8 cellular contexts compared by ENCODE assay signal in genomic region chr7:100428199-100428966, GRCh38. TPM values are rescaled to one million over a fixed set of nuclear protein-coding genes. Genes with fewer than 3 reads are reported as not detected.
DNase-seq lines count a peak whose midpoint lies in the region; ATAC-seq and TF ChIP-seq lines count a peak whose summit lies in the region.

Gene ZCWPW1, minus strand, starts transcription at chr7:100428703. Its CDS starts 8,054 bp downstream, at chr7:100420649.

- no peaks in the 10 kb centered on the region for H3K27me3 ChIP-seq in AG04450 (ENCODE audit: control insufficient read depth, insufficient read depth, low read length)

- TF ChIP-seq CTCF in AG04450 (IDR thresholded peaks at IDR 0.05; ENCODE audit: low read depth, low read length): 0 out of 2 replicates have a peak, but pooled peaks have one; percentile 9

- CTCF ChIA-PET in AG04450 (lab: Charles Lee): interaction anchor here (0.9 to 1.5 kb wide), 4 partner anchors 20 to 41 kb away, joined by 3 to 4 read pairs (median 4); no protein-coding TSS in a partner anchor

- H3K9me3 ChIP-seq in AG04450 (ENCODE audit: control insufficient read depth, insufficient read depth, low read length): peaks cover 5% of the 10 kb centered on the region; the same call in 1 of the 2 replicates

- peak; percentile 100 for TF ChIP-seq POLR2A in GM18951 (IDR thresholded peaks at IDR 0.05; ENCODE audit: extremely low read depth, insufficient read depth, insufficient read length)

- H3K27ac ChIP-seq in AG04450 (ENCODE audit: low read depth, low read length): peak within 1 kb of the TSS; percentile 100

- ATAC-seq in HG03175 (IDR thresholded peaks at IDR 0.05; ENCODE audit: unreplicated experiment): peak; percentile 39

- DNase-seq in AG04450 (ENCODE audit: low read depth, low spot score) (peak; percentile 95), NCI-H226 (peak; percentile 94), inferior parietal cortex (ENCODE audit: extremely low spot score) (peak; percentile 97), smooth muscle cell of the brain vasculature (ENCODE audit: low read depth, low spot score) (peak; percentile 96)
- peak; percentile 94 to 98 (median 94) for DNase-seq in activated CD4-positive, CD25-positive, alpha-beta regulatory T cell (lab: John Stamatoyannopoulos, UW)
- DNase-seq in central memory CD4-positive, alpha-beta T cell: peak; percentile 97

- peak within 1 kb of the TSS; percentile 86 for H3K4me3 ChIP-seq in AG04450 (ENCODE audit: low read depth, low read length)

- in situ Hi-C loops in GM18951 (cut with MboI; ENCODE audit: low sequenced_read_pairs, unreplicated experiment): no loop called here

- POLR2A ChIA-PET in AG04450 (lab: Yijun Ruan, JAX): interaction anchor here (0.6 to 2.0 kb wide), 35 partner anchors 8 to 870 kb away, joined by 3 to 20 read pairs (median 5); partner anchors contain the start of genes AP4M1, FBXO24, GNB2 and LAMTOR4

RNA-seq across cellular contexts. Expression of gene ZCWPW1, which starts in this region (rescaled TPM):
- polyA plus RNA-seq in AG04450 (2011; rRNA removed): 0.89 and 1.5 TPM in 2 replicates
- polyA minus RNA-seq in AG04450 (2011; rRNA and poly(A)+ RNA removed): 0.83 and 0.97 TPM in 2 replicates

Comparison
In these comparisons a context has a peak if more than half of its experiments do, and no peak if none do; other contexts are left out.
1. Peak in every context shown above with its lines: DNase-seq, ATAC-seq, H3K4me3 ChIP-seq and H3K27ac ChIP-seq.